37 cellular contexts compared by ENCODE assay signal in genomic region chr17:6092923-6093468, GRCh38. TPM values are rescaled to one million over a fixed set of nuclear protein-coding genes. Genes with fewer than 3 reads are reported as not detected.
"Had no signal": no experiment of that assay in that cellular context is flagged by ENCODE, and none has a peak within 500 bp of the region (broad histone marks: within the 10 kb centered on the region; RNA-seq: fewer than 3 reads in every experiment).

No MANE protein-coding gene starts in this region.

- H3K27ac ChIP-seq: brain microvascular endothelial cell, cardiac muscle cell, KMS-11, Peyer's patch, VCaP had no signal

- H3K27ac Mint-ChIP-seq: activated CD4-positive, alpha-beta memory T cell treated with anti-CD3 and anti-CD28 coated beads, Interleukin-2, amount 10 ng/mL, durations not matched to agents 7 days and 5 days; activated CD8-positive, alpha-beta memory T cell treated with anti-CD3 and anti-CD28 coated beads, Interleukin-2, amount 10 ng/mL, durations not matched to agents 7 days and 5 days; activated naive CD4-positive, alpha-beta T cell treated with anti-CD3 and anti-CD28 coated beads, Interleukin-2, amount 10 ng/mL, durations not matched to agents 7 days and 5 days; activated naive CD8-positive, alpha-beta T cell; activated naive CD8-positive, alpha-beta T cell treated with anti-CD3 and anti-CD28 coated beads, Interleukin-2, amount 50 U/mL, for 24 hours; T-cell; T-helper 17 cell had no signal

- H3K36me3 ChIP-seq: brain microvascular endothelial cell, cardiac muscle cell had no signal

- H3K4me3 Mint-ChIP-seq: activated CD4-positive, alpha-beta memory T cell treated with anti-CD3 and anti-CD28 coated beads, Interleukin-2, amount 10 ng/mL, durations not matched to agents 7 days and 5 days; activated CD8-positive, alpha-beta memory T cell treated with anti-CD3 and anti-CD28 coated beads, Interleukin-2, amount 10 ng/mL, durations not matched to agents 7 days and 5 days; activated naive CD4-positive, alpha-beta T cell treated with anti-CD3 and anti-CD28 coated beads, Interleukin-2, amount 10 ng/mL, durations not matched to agents 7 days and 5 days; activated naive CD8-positive, alpha-beta T cell; activated naive CD8-positive, alpha-beta T cell treated with anti-CD3 and anti-CD28 coated beads, Interleukin-2, amount 50 U/mL, for 24 hours; central memory CD8-positive, alpha-beta T cell; T-cell; T-helper 17 cell had no signal

- H3K4me1 ChIP-seq: Peyer's patch had no signal

- H3K27me3 Mint-ChIP-seq: activated CD4-positive, alpha-beta memory T cell treated with anti-CD3 and anti-CD28 coated beads, Interleukin-2, amount 10 ng/mL, durations not matched to agents 7 days and 5 days; activated CD8-positive, alpha-beta memory T cell treated with anti-CD3 and anti-CD28 coated beads, Interleukin-2, amount 10 ng/mL, durations not matched to agents 7 days and 5 days; activated naive CD8-positive, alpha-beta T cell had no signal

- H3K9ac ChIP-seq: KMS-11 had no signal

- H3K4me1 Mint-ChIP-seq: activated CD4-positive, alpha-beta memory T cell treated with anti-CD3 and anti-CD28 coated beads, Interleukin-2, amount 10 ng/mL, durations not matched to agents 7 days and 5 days; activated CD8-positive, alpha-beta memory T cell treated with anti-CD3 and anti-CD28 coated beads, Interleukin-2, amount 10 ng/mL, durations not matched to agents 7 days and 5 days; activated naive CD4-positive, alpha-beta T cell treated with anti-CD3 and anti-CD28 coated beads, Interleukin-2, amount 10 ng/mL, durations not matched to agents 7 days and 5 days; activated naive CD8-positive, alpha-beta T cell treated with anti-CD3 and anti-CD28 coated beads, Interleukin-2, amount 50 U/mL, for 24 hours; central memory CD8-positive, alpha-beta T cell; T-cell; T-helper 17 cell had no signal

- H3K9me3 Mint-ChIP-seq: activated CD4-positive, alpha-beta memory T cell treated with anti-CD3 and anti-CD28 coated beads, Interleukin-2, amount 10 ng/mL, durations not matched to agents 7 days and 5 days; activated naive CD4-positive, alpha-beta T cell treated with anti-CD3 and anti-CD28 coated beads, Interleukin-2, amount 10 ng/mL, durations not matched to agents 7 days and 5 days; activated naive CD8-positive, alpha-beta T cell treated with anti-CD3 and anti-CD28 coated beads, Interleukin-2, amount 50 U/mL, for 24 hours; central memory CD8-positive, alpha-beta T cell; T-cell had no signal

- H3K27me3 ChIP-seq: brain microvascular endothelial cell, Peyer's patch had no signal

- H3K36me3 Mint-ChIP-seq: activated CD8-positive, alpha-beta memory T cell treated with anti-CD3 and anti-CD28 coated beads, Interleukin-2, amount 10 ng/mL, durations not matched to agents 7 days and 5 days; activated naive CD4-positive, alpha-beta T cell treated with anti-CD3 and anti-CD28 coated beads, Interleukin-2, amount 10 ng/mL, durations not matched to agents 7 days and 5 days; activated naive CD8-positive, alpha-beta T cell; T-cell had no signal

- H3K9me3 ChIP-seq: Peyer's patch had no signal

- ATAC-seq: activated CD8-positive, alpha-beta memory T cell treated with anti-CD3 and anti-CD28 coated beads, Interleukin-2, amount 10 ng/mL, durations not matched to agents 7 days and 5 days; PC-3; SK-N-SH treated with all-trans-retinoic acid at 6 μM for 48 hours; T-cell; T-helper 17 cell had no signal

- DNase-seq: activated CD4-positive, alpha-beta memory T cell treated with anti-CD3 and anti-CD28 coated beads, Interleukin-2, amount 10 ng/mL, durations not matched to agents 7 days and 5 days; activated CD4-positive, alpha-beta T cell treated with anti-CD3 and anti-CD28 coated beads for 1 hour; activated CD4-positive, alpha-beta T cell treated with anti-CD3 and anti-CD28 coated beads for 48 hours; activated CD4-positive, CD25-positive, alpha-beta regulatory T cell; activated CD8-positive, alpha-beta memory T cell treated with anti-CD3 and anti-CD28 coated beads for 24 hours; activated CD8-positive, alpha-beta memory T cell treated with anti-CD3 and anti-CD28 coated beads, Interleukin-2, amount 10 ng/mL, durations not matched to agents 7 days and 5 days; activated CD8-positive, alpha-beta memory T cell treated with anti-CD3 and anti-CD28 coated beads, Interleukin-2, amount 50 U/mL, for 48 hours; activated effector memory CD4-positive, alpha-beta T cell treated with Interleukin-2 at 50 U/mL for 16 hours; activated naive CD4-positive, alpha-beta T cell treated with anti-CD3 and anti-CD28 coated beads, Interleukin-2, amount 10 ng/mL, durations not matched to agents 7 days and 5 days; activated naive CD8-positive, alpha-beta T cell treated with anti-CD3 and anti-CD28 coated beads, Interleukin-2, amount 50 U/mL, for 24 hours; activated T-cell treated with anti-CD3 and anti-CD28 coated beads, Interleukin-2, amount 50 U/mL, for 48 hours; anterior cingulate cortex; brain microvascular endothelial cell; MM.1S; MV-4-11; NCI-H1092; NCI-H1436 treated with DMSO at 0.1 percent for 48 hours; NCI-H1694 treated with DMSO at 0.1 percent for 48 hours; NCI-H2029; NCI-H2107; NCI-H2171; NCI-H510A; NCI-H526; NCI-H748 treated with DMSO at 0.1 percent for 48 hours; NK-92 treated with Interleukin-12 subunit alpha and Interleukin-12 subunit beta, amount 100 ng/mL, for 24 hours; PC-3; RPMI8226; SHP77 treated with DMSO at 0.1 percent for 48 hours; T-cell; T-helper 17 cell had no signal

- H3K4me3 ChIP-seq: cardiac muscle cell, Peyer's patch had no signal

- H3K4me2 ChIP-seq: KMS-11 had no signal

RNA-seq across cellular contexts. Expression of gene WSCD1, which starts 22.8 kb away (rescaled TPM):
- total RNA-seq: activated CD4-positive, alpha-beta memory T cell treated with anti-CD3 and anti-CD28 coated beads, Interleukin-2, amount 10 ng/mL, durations not matched to agents 7 days and 5 days had no signal
